ENCODE assay signal across 1 cellular context in the genomic region with DNA sequence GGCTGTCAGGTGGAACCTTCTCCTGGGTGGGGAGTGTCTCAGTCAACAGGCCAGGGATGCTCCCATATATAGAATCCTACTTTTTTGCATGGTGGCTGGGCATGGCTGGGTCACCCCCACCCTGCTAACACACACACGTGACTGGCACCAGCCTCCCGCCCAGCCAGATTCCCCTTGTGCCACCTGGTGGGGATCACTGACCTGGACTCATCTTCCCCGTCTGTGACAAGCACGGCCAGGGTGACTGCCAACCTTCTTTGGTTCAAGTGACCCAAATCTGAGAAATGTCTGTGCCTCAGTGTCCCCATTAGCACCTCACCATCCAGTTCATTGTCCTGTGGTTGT.
TF ChIP-seq lines count a peak whose summit lies in the region.

No MANE protein-coding gene starts in this region.

TF ChIP-seq in IMR-90, 13 proteins besides CTCF, POLR2A, EP300 and RAD21 (continued from another document):
- TF ChIP-seq, protein P1, sequence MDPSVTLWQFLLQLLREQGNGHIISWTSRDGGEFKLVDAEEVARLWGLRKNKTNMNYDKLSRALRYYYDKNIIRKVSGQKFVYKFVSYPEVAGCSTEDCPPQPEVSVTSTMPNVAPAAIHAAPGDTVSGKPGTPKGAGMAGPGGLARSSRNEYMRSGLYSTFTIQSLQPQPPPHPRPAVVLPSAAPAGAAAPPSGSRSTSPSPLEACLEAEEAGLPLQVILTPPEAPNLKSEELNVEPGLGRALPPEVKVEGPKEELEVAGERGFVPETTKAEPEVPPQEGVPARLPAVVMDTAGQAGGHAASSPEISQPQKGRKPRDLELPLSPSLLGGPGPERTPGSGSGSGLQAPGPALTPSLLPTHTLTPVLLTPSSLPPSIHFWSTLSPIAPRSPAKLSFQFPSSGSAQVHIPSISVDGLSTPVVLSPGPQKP (IDR thresholded peaks at IDR 0.05; ENCODE audit: borderline replicate concordance, low read depth, low read length): no peak
